ENCODE assay signal across 22 cellular contexts in genomic region chr5:52829664-52830063, GRCh38.
"Had no signal": no experiment of that assay in that cellular context is flagged by ENCODE, and none has a peak within 500 bp of the region (broad histone marks: within the 10 kb centered on the region; RNA-seq: fewer than 3 reads in every experiment).

No MANE protein-coding gene starts in this region.

- H3K36me3 ChIP-seq: MG63 had no signal

- H3K9me3 ChIP-seq: MG63, SK-N-SH had no signal

- DNase-seq: Karpas-422, KG1, MG63, NCI-H1092, NCI-H1105 treated with DMSO at 0.1 percent for 48 hours, NCI-H1417 treated with DMSO at 0.1 percent for 48 hours, NCI-H146, NCI-H1694 treated with DMSO at 0.1 percent for 48 hours, NCI-H1930, NCI-H2081, NCI-H2171, NCI-H226, NCI-H446, NCI-H510A, NCI-H524 treated with DMSO at 0.1 percent for 48 hours, NCI-H69, NCI-H774, SHP77, SK-N-SH, SW 1271 had no signal

- H3K27ac ChIP-seq: HL-60, RWPE1 had no signal

- H3K27me3 ChIP-seq: MG63 had no signal

- H3K4me3 ChIP-seq: MG63 had no signal
